ENCODE assay signal across 6 cellular contexts in the genomic region with DNA sequence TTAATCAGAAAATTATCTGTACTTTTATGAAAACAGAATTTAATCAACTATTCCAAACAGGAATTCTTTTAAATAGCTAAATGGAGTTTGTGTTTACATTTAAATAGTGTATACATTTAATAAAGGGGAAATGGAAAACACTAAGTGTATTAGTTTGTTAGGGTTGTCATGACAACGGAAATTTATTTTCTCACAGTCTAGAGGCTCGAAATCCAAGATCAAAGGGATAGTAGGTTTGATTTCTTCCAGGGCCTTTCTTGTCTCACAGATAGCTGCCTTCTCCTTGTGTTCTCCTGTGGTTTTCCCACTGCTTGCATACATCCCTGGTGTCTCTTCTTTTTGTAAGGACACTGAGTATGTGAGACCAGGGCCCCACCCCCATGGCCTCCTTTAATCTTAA.
DNase-seq lines count a peak whose midpoint lies in the region; ATAC-seq, FAIRE-seq and TF ChIP-seq lines count a peak whose summit lies in the region.
"Not testable (repeated sequence)": the region's sequence is repeated elsewhere in the genome, so short reads cannot be mapped to it uniquely, and the experiment has no call there.

No MANE protein-coding gene starts in this region.

- POLR2A ChIA-PET in GM12878 (lab: Charles Lee): not testable (repeated sequence)

- intact Hi-C loops in GM12878 (cut with micrococcal nuclease; ENCODE audit: unreplicated experiment): not testable (repeated sequence)

- not testable (repeated sequence) for H2AFZ ChIP-seq in Karpas-422 (ENCODE audit: low read length); GM12878 (ENCODE audit: control insufficient read depth, low read depth, low read length)

- H3K79me2 ChIP-seq in Karpas-422 (ENCODE audit: low read length); GM12878 (ENCODE audit: control insufficient read depth, insufficient read depth, low read length); mesendoderm (ENCODE audit: control insufficient read depth, insufficient read depth, low read length): not testable (repeated sequence)

- H4K8ac ChIP-seq in mesendoderm (ENCODE audit: low read depth, low read length): not testable (repeated sequence)

- peaks cover 13% of the 10 kb centered on the region for H3K4me1 ChIP-seq in Karpas-422 (ENCODE audit: low read length)
- not testable (repeated sequence) for H3K4me1 ChIP-seq in GM12878 (ENCODE audit: control insufficient read depth, insufficient read depth, low read length); mesendoderm (ENCODE audit: control insufficient read depth, low read depth, low read length)

- RAD21 ChIA-PET in GM12878 (lab: Charles Lee; ENCODE audit: unreplicated experiment): not testable (repeated sequence)

- H3K27ac ChIP-seq in Karpas-422 (ENCODE audit: low read length); GM12878 (ENCODE audit: control insufficient read depth, insufficient read depth); mesendoderm (ENCODE audit: low read depth, low read length): not testable (repeated sequence)

- H3K56ac ChIP-seq in mesendoderm (ENCODE audit: low read length): not testable (repeated sequence)

- TF ChIP-seq EP300 in GM12878 (IDR thresholded peaks at IDR 0.05; ENCODE audit: borderline replicate concordance in 1 of 2, control insufficient read depth in 1 of 2, low read depth in 2 of 2, low read length in 2 of 2): not testable (repeated sequence)

- not testable (repeated sequence) for BruUV-seq in GM12878 (replicated peaks; lab: Mats Ljungman, UMichigan)

- H2BK15ac ChIP-seq in mesendoderm (replicated peaks; ENCODE audit: low read depth): not testable (repeated sequence)

- H2BK5ac ChIP-seq in mesendoderm (ENCODE audit: low read length): not testable (repeated sequence)

- H2AK5ac ChIP-seq in mesendoderm (ENCODE audit: low read length): not testable (repeated sequence)

- not testable (repeated sequence) for TF ChIP-seq POLR2A in GM12878 (IDR thresholded peaks at IDR 0.05; ENCODE audit: low read depth, low read length)

- not testable (repeated sequence) for H3K79me1 ChIP-seq in mesendoderm (ENCODE audit: low read length)

- not testable (repeated sequence) for H3K4me2 ChIP-seq in Karpas-422 (ENCODE audit: low read depth, low read length, poor library complexity, severe bottlenecking); GM12878 (ENCODE audit: control insufficient read depth, insufficient read depth); mesendoderm (ENCODE audit: low read length)

- H3K36me3 ChIP-seq in Karpas-422 (ENCODE audit: insufficient read depth, low read length); GM12878 (ENCODE audit: control insufficient read depth in 2 of 2, insufficient read depth in 2 of 2, low read length in 1 of 2); mesendoderm (ENCODE audit: control insufficient read depth, insufficient read depth, low read length): not testable (repeated sequence)

- H3K23ac ChIP-seq in mesendoderm (ENCODE audit: low read length): not testable (repeated sequence)

- ATAC-seq in GM12878: not testable (repeated sequence)

- H3K9me2 ChIP-seq in Karpas-422 (replicated peaks; ENCODE audit: insufficient read depth, low read length): not testable (repeated sequence)

- FAIRE-seq in GM12878 (lab: Jason Lieb, UNC): not testable (repeated sequence)

- not testable (repeated sequence) for H3K27me3 ChIP-seq in Karpas-422 (ENCODE audit: low read length); GM12878 (replicated peaks in 1 of 2; ENCODE audit: control insufficient read depth in 2 of 2, insufficient read depth in 2 of 2, low read length in 1 of 2); mesendoderm (ENCODE audit: insufficient read depth, low read length, poor library complexity)

- 100% methylated on average over 2 of the region's 2 CpGs for WGBS in GM12878 (ENCODE audit: insufficient coverage, insufficient replicate concordance, low lambda C conversion rate, missing lambda C conversion rate)
- no CpG with 5 or more reads among the region's 2 CpGs for WGBS in mesendoderm (ENCODE audit: extremely low coverage, insufficient coverage, low lambda C conversion rate)

- DNase-seq in ELR (ENCODE audit: low read depth) (peak; percentile 6), Karpas-422 (peak; percentile 42), epidermal melanocyte (ENCODE audit: insufficient read length, low spot score) (peak; percentile 9), left kidney (ENCODE audit: low read depth, low spot score) (peak; percentile 28), mesendoderm (peak; percentile 68)
- not testable (repeated sequence) for DNase-seq in GM12878 (ENCODE audit: low read depth, low spot score)

- CTCF ChIA-PET in GM12878 (lab: Yijun Ruan, JAX): not testable (repeated sequence)

- H4K5ac ChIP-seq in mesendoderm (ENCODE audit: low read length): not testable (repeated sequence)

- TF ChIP-seq CTCF in GM12878 (IDR thresholded peaks at IDR 0.05 in 2 of 3, conservative IDR thresholded peaks at IDR 0.05 in 1 of 3; ENCODE audit: control insufficient read depth in 2 of 3, extremely low read depth in 1 of 3, insufficient read depth in 1 of 3, low read depth in 3 of 3, low read length in 3 of 3): not testable (repeated sequence)

- H4K20me1 ChIP-seq in Karpas-422 (ENCODE audit: insufficient read depth, low read depth, low read length); GM12878 (ENCODE audit: control insufficient read depth, insufficient read depth): not testable (repeated sequence)

- SMC1A ChIA-PET in GM12878 (lab: Charles Lee; ENCODE audit: uncharacterized antibody, unreplicated experiment): not testable (repeated sequence)

- in situ Hi-C loops in GM12878 (cut with MboI): not testable (repeated sequence)

- H2BK120ac ChIP-seq in mesendoderm (ENCODE audit: low read depth, low read length): not testable (repeated sequence)

- H3K9me3 ChIP-seq in Karpas-422 (ENCODE audit: low read length); GM12878 (replicated peaks; ENCODE audit: control insufficient read depth, insufficient read depth, low read length): not testable (repeated sequence)

- not testable (repeated sequence) for H3K9ac ChIP-seq in Karpas-422 (ENCODE audit: low read length); GM12878 (ENCODE audit: control insufficient read depth, insufficient read depth, low read length); mesendoderm (ENCODE audit: low read length)

- not testable (repeated sequence) for H3K4ac ChIP-seq in mesendoderm (ENCODE audit: low read depth, low read length)

- H3K18ac ChIP-seq in mesendoderm (ENCODE audit: low read length): not testable (repeated sequence)

- not testable (repeated sequence) for H3K4me3 ChIP-seq in Karpas-422 (ENCODE audit: low read length); GM12878; mesendoderm (ENCODE audit: low read length)

- TF ChIP-seq RAD21 in GM12878 (IDR thresholded peaks at IDR 0.05; ENCODE audit: insufficient read depth, low read depth, low read length): not testable (repeated sequence)

TF ChIP-seq in GM12878, 131 proteins besides CTCF, POLR2A, EP300 and RAD21:
- TF ChIP-seq BMI1 (IDR thresholded peaks at IDR 0.05; ENCODE audit: borderline replicate concordance): 0 out of 2 replicates have a peak, but pooled peaks have one; percentile 29
